Comparison of ENCODE assay signal across 17 cellular contexts in the genomic region with DNA sequence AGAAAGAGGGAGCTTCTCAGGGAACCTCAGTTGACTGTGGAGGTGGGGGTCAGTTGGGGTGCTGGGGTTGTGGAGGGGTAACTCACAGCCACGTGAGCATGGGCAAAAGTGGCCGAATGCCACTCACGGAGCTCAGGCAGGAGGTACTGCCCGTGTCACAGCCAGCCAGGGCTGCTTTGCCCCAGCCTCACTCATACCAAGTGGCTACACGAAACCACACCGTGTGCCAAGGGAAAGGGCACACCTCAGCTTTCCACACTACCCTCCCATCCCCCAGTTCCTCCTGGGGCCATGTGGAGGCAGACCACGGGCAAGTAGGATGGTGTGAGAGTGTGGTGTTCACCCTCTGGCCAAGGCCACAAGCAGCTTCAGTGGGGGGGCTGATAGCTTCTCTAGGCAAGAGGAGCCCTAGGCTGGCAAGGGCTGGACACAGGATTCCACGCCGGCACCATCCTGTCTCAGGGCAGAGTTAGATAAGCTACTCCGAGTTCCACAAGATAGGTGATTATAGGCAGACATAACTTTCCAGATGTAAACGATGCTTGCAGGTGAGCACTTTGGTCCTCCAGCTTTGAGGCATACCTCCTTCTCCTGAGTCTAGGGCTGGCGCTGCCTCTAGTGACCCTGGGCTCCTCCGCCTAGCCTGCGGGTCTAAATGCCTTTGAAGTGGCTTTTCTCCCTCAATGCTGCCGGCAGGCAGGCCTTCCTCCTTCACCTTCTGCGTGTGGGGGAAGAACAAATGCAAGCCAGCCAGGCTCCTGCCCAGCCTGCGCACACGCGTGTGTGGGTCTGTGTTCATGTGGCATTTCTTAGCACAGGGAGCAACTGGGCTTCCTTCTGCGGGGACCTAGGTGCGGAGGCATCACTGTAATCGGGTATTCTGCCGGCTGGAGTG. TPM values are rescaled to one million over a fixed set of nuclear protein-coding genes. Genes with fewer than 3 reads are reported as not detected.
DNase-seq lines count a peak whose midpoint lies in the region; ATAC-seq and TF ChIP-seq lines count a peak whose summit lies in the region.
"Had no signal": no experiment of that assay in that cellular context is flagged by ENCODE, and none has a peak within 500 bp of the region (broad histone marks: within the 10 kb centered on the region; RNA-seq: fewer than 3 reads in every experiment).

No MANE protein-coding gene starts in this region.

- H3K36me3 ChIP-seq in BLaER1 treated with 17β-estradiol and CSF1 and Interleukin-3, amounts not matched to agents 10 nM and 100 nM, result peaks cover 0 to 76% (median 25%) of the 10 kb centered on the region in 11 experiments; a peak in 14 of 22 replicates
- no peaks in the 10 kb centered on the region for H3K36me3 ChIP-seq in PC-3 (ENCODE audit: low read depth, low read length)
- H3K36me3 ChIP-seq in rectal smooth muscle tissue (ENCODE audit: control insufficient read depth, insufficient read depth, low read length), result no peaks in the 10 kb centered on the region
- no peaks in the 10 kb centered on the region for H3K36me3 ChIP-seq in colonic mucosa

- H3K79me2 ChIP-seq in PC-3 (ENCODE audit: low read length), result no peaks in the 10 kb centered on the region

- no peaks in the 10 kb centered on the region for H3F3A ChIP-seq in PC-3 (ENCODE audit: low read length, unreplicated experiment)

- H2AFZ ChIP-seq in PC-3 (ENCODE audit: low read length), result no peak overlapping the region

- peak overlapping the region; percentile 20 to 82 (median 69); a peak in 20 of 22 replicates for H3K4me2 ChIP-seq in BLaER1 treated with 17β-estradiol and CSF1 and Interleukin-3, amounts not matched to agents 10 nM and 100 nM
- H3K4me2 ChIP-seq in PC-3 (ENCODE audit: low read length), result peak overlapping the region; percentile 58

- TF ChIP-seq CTCF in PC-3 (conservative IDR thresholded peaks at IDR 0.05; ENCODE audit: low read depth, low read length) (no peak), colonic mucosa (IDR thresholded peaks at IDR 0.05) (no peak)

- DNase-seq in PC-3 (no peak), colonic mucosa (no peak), NOMO-1 (lab: John Stamatoyannopoulos, UW; ENCODE audit: unreplicated experiment in 2 of 2) (no peak)
- no peak for DNase-seq in activated CD8-positive, alpha-beta memory T cell treated with anti-CD3 and anti-CD28 coated beads, Interleukin-2, amount 50 U/mL, for 48 hours
- no peak for DNase-seq in activated naive CD4-positive, alpha-beta T cell (lab: John Stamatoyannopoulos, UW)
- DNase-seq: activated CD4-positive, CD25-positive, alpha-beta regulatory T cell treated with anti-CD3 and anti-CD28 coated beads, Interleukin-2, amount 50 U/mL, for 72 hours; activated naive CD4-positive, alpha-beta T cell treated with anti-CD3 and anti-CD28 coated beads, Interleukin-2, amount 50 U/mL, for 16 hours; central memory CD4-positive, alpha-beta T cell; COR-L47; GDM1; KBM-7; NCI-H1105; SHP77 treated with DMSO at 0.1 percent for 48 hours; T-helper 2 cell had no signal

- peaks cover 0 to 16% (median 0%) of the 10 kb centered on the region in 11 experiments; a peak in 3 of 22 replicates for H3K27me3 ChIP-seq in BLaER1 treated with 17β-estradiol and CSF1 and Interleukin-3, amounts not matched to agents 10 nM and 100 nM
- H3K27me3 ChIP-seq in PC-3 (ENCODE audit: low read length), result no peaks in the 10 kb centered on the region
- no peaks in the 10 kb centered on the region for H3K27me3 ChIP-seq in rectal smooth muscle tissue (ENCODE audit: control insufficient read depth, insufficient read depth, low read length)
- no peaks in the 10 kb centered on the region for H3K27me3 ChIP-seq in colonic mucosa

- H4K20me1 ChIP-seq in BLaER1 treated with 17β-estradiol and CSF1 and Interleukin-3, amounts not matched to agents 10 nM and 100 nM, result peaks cover 0 to 98% (median 6%) of the 10 kb centered on the region in 11 experiments; a peak in 10 of 22 replicates
- no peaks in the 10 kb centered on the region for H4K20me1 ChIP-seq in PC-3 (ENCODE audit: low read length)

- H3K9me2 ChIP-seq in PC-3 (replicated peaks; ENCODE audit: low read length), result no peaks in the 10 kb centered on the region

- POLR2A ChIA-PET in PC-3 (lab: Charles Lee; ENCODE audit: unreplicated experiment), result no interaction called here

- H3K9ac ChIP-seq in BLaER1 treated with 17β-estradiol and CSF1 and Interleukin-3, amounts not matched to agents 10 nM and 100 nM, result peak overlapping the region in 3 of 11 experiments; percentile 0 to 31 (median 25); a peak in 3 of 22 replicates
- H3K9ac ChIP-seq in PC-3 (ENCODE audit: low read length) (peak overlapping the region; percentile 53), rectal smooth muscle tissue (ENCODE audit: low read length) (no peak overlapping the region), colonic mucosa (ENCODE audit: low read depth in 2 of 2, low read length in 2 of 2) (no peak overlapping the region)

- peak overlapping the region in 2 of 11 experiments; percentile 8 to 38; a peak in 2 of 22 replicates for H3K27ac ChIP-seq in BLaER1 treated with 17β-estradiol and CSF1 and Interleukin-3, amounts not matched to agents 10 nM and 100 nM
- H3K27ac ChIP-seq in PC-3 (ENCODE audit: low read length), result peak overlapping the region; percentile 79
- peak overlapping the region; percentile 49 for H3K27ac ChIP-seq in rectal smooth muscle tissue (ENCODE audit: low read depth, low read length)
- H3K27ac ChIP-seq in colonic mucosa, result no peak overlapping the region

- CTCF ChIA-PET in PC-3 (lab: Charles Lee), result no interaction called here

- H3K9me3 ChIP-seq in BLaER1 treated with 17β-estradiol and CSF1 and Interleukin-3, amounts not matched to agents 10 nM and 100 nM (replicated peaks in 1 of 11), result no peaks in the 10 kb centered on the region
- H3K9me3 ChIP-seq in PC-3 (ENCODE audit: low read length) (no peaks in the 10 kb centered on the region), colonic mucosa (no peaks in the 10 kb centered on the region)

- no TSS peak for BruUV-seq in PC-3 (replicated peaks; lab: Mats Ljungman, UMichigan)

- peaks cover 6 to 80% (median 55%) of the 10 kb centered on the region in 10 experiments; a peak in 18 of 20 replicates for H3K4me1 ChIP-seq in BLaER1 treated with 17β-estradiol and CSF1 and Interleukin-3, amounts not matched to agents 10 nM and 100 nM
- peaks cover 35% of the 10 kb centered on the region for H3K4me1 ChIP-seq in PC-3 (ENCODE audit: insufficient read depth, low read length)
- H3K4me1 ChIP-seq in rectal smooth muscle tissue (ENCODE audit: control insufficient read depth, insufficient read depth, low read length), result peaks cover 66% of the 10 kb centered on the region
- H3K4me1 ChIP-seq in colonic mucosa, result no peaks in the 10 kb centered on the region

- intact Hi-C loops in PC-3 (cut with micrococcal nuclease) (no loop called here), colonic mucosa (cut with DNase I) (no loop called here)

- ATAC-seq in PC-3, result no peak
- peak; percentile 72 for ATAC-seq in esophagus mucosa

- H3K4me3 ChIP-seq in BLaER1 treated with 17β-estradiol and CSF1 and Interleukin-3, amounts not matched to agents 10 nM and 100 nM, result no peak overlapping the region
- H3K4me3 ChIP-seq in PC-3 (ENCODE audit: low read length) (peak overlapping the region; percentile 33; the same call in 1 of the 2 replicates), rectal smooth muscle tissue (ENCODE audit: low read length) (no peak overlapping the region), colonic mucosa (no peak overlapping the region)

RNA-seq across cellular contexts. Expression of a gene that starts 25.0 kb away (rescaled TPM):
- total RNA-seq in PC-3 (2014; rRNA removed) (1.3 and 2.5 TPM in 2 replicates), esophagus mucosa (40.5 TPM), colonic mucosa (10 to 100 TPM in 1 of 2 donors, 1 to 10 TPM in 1; 4.2 to 12.4 TPM)
